ENCODE assay signal across 29 cellular contexts in the genomic region with DNA sequence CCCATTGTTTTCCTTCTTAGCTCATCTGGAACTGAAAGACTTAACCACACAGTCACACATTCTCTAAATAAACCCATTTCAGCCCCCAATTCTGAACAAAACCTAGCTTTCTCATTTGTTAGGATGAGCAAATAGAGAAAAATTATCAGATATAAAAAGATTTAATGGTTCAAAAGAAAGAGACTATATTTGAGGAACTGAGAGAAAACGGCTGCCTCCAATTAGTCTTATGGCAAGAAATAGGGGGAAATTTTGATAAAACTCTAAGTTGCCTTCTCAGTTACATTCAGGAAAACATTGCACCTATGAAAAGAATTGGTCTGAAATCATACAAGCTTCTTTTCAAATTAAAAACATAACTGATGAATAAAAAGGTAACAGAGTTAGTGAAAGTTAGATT.
"Had no signal": no experiment of that assay in that cellular context is flagged by ENCODE, and none has a peak within 500 bp of the region (broad histone marks: within the 10 kb centered on the region; RNA-seq: fewer than 3 reads in every experiment).

No MANE protein-coding gene starts in this region.

- H3K27me3 ChIP-seq: colonic mucosa, dorsolateral prefrontal cortex, esophagus muscularis mucosa, esophagus squamous epithelium, gastrocnemius medialis, gastroesophageal sphincter, heart left ventricle, hepatocyte had no signal

- H3K4me3 ChIP-seq: colonic mucosa, coronary artery, dorsolateral prefrontal cortex, esophagus muscularis mucosa, esophagus squamous epithelium, gastrocnemius medialis, gastroesophageal sphincter, heart left ventricle, heart right ventricle, hepatocyte had no signal

- H3K4me2 ChIP-seq: hepatocyte had no signal

- H3K4me1 ChIP-seq: colonic mucosa, esophagus muscularis mucosa, esophagus squamous epithelium, foreskin keratinocyte, gastrocnemius medialis, gastroesophageal sphincter, heart left ventricle, heart right ventricle had no signal

- H2AFZ ChIP-seq: hepatocyte had no signal

- FAIRE-seq: endometrium, endothelial cell of umbilical vein, frontal cortex had no signal

- H3K36me3 ChIP-seq: colonic mucosa, esophagus muscularis mucosa, esophagus squamous epithelium, gastrocnemius medialis, gastroesophageal sphincter, heart left ventricle, heart right ventricle had no signal

- H3K79me2 ChIP-seq: hepatocyte had no signal

- ATAC-seq: effector memory CD8-positive, alpha-beta T cell; esophagus mucosa; foreskin keratinocyte; gastrocnemius medialis; gastroesophageal sphincter; heart left ventricle; heart right ventricle had no signal

- DNase-seq: colonic mucosa; cortex of kidney; dermis blood vessel endothelial cell; dorsolateral prefrontal cortex; effector CD4-positive, alpha-beta T cell; effector CD8-positive, alpha-beta T cell; effector memory CD4-positive, alpha-beta T cell; effector memory CD8-positive, alpha-beta T cell; endodermal cell; erythroblast; esophagus squamous epithelium; foreskin fibroblast; foreskin keratinocyte; foreskin melanocyte; gastrocnemius medialis; glutamatergic neuron; head of caudate nucleus; heart left ventricle; heart right ventricle had no signal

- H3K9me3 ChIP-seq: colonic mucosa, esophagus muscularis mucosa, esophagus squamous epithelium, gastrocnemius medialis, gastroesophageal sphincter, heart left ventricle, heart right ventricle had no signal

- H3K27ac ChIP-seq: colonic mucosa, coronary artery, dorsolateral prefrontal cortex, epithelial cell of prostate, esophagus muscularis mucosa, esophagus squamous epithelium, foreskin keratinocyte, gastrocnemius medialis, gastroesophageal sphincter, heart left ventricle, heart right ventricle, hepatocyte had no signal

- H3K27me3 Mint-ChIP-seq: dendritic cell treated with granulocyte-macrophage colony-stimulating factor and Interleukin-4, amounts not matched to agents 40 ng/mL and 50 ng/mL, for 4 days had no signal

- H3K27ac Mint-ChIP-seq: dendritic cell treated with granulocyte-macrophage colony-stimulating factor and Interleukin-4, amounts not matched to agents 40 ng/mL and 50 ng/mL, for 4 days; effector memory CD8-positive, alpha-beta T cell; endodermal cell had no signal

- H3K4me3 Mint-ChIP-seq: dendritic cell treated with granulocyte-macrophage colony-stimulating factor and Interleukin-4, amounts not matched to agents 40 ng/mL and 50 ng/mL, for 4 days; effector memory CD8-positive, alpha-beta T cell; endodermal cell had no signal

- H3K9me3 Mint-ChIP-seq: dendritic cell treated with granulocyte-macrophage colony-stimulating factor and Interleukin-4, amounts not matched to agents 40 ng/mL and 50 ng/mL, for 4 days; effector memory CD8-positive, alpha-beta T cell had no signal
